Comparison of ENCODE assay signal across 18 cellular contexts in genomic region chr18:59906203-59906602, GRCh38. TPM values are rescaled to one million over a fixed set of nuclear protein-coding genes. Genes with fewer than 3 reads are reported as not detected.
DNase-seq lines count a peak whose midpoint lies in the region; ATAC-seq, FAIRE-seq and TF ChIP-seq lines count a peak whose summit lies in the region.
"Had no signal": no experiment of that assay in that cellular context is flagged by ENCODE, and none has a peak within 500 bp of the region (broad histone marks: within the 10 kb centered on the region; RNA-seq: fewer than 3 reads in every experiment).

No MANE protein-coding gene starts in this region.

- DNase-seq in activated CD4-positive, alpha-beta T cell treated with anti-CD3 and anti-CD28 coated beads, Interleukin-2, amount 10 ng/mL, durations not matched to agents 7 days and 5 days = no peak
- DNase-seq in activated CD4-positive, alpha-beta T cell treated with anti-CD3 and anti-CD28 coated beads for 4 hours = no peak
- DNase-seq in GM19239 (ENCODE audit: insufficient read length, low spot score) (no peak), endothelial cell (ENCODE audit: low spot score) (no peak), RKO (ENCODE audit: low spot score) (no peak)
- DNase-seq in activated CD8-positive, alpha-beta T cell treated with anti-CD3 and anti-CD28 coated beads for 36 hours = no peak
- no peak for DNase-seq in activated CD4-positive, alpha-beta T cell treated with anti-CD3 and anti-CD28 coated beads, Interleukin-2, amount 50 U/mL, for 48 hours
- DNase-seq: ACHN; endodermal cell; H9; lower lobe of right lung; NCI-H1105 treated with DMSO at 0.1 percent for 48 hours; NCI-H226; NK-92 treated with Interleukin-12 subunit alpha and Interleukin-12 subunit beta, amount 100 ng/mL, for 24 hours; retina had no signal

- peaks cover 22% of the 10 kb centered on the region for H3K36me3 Mint-ChIP-seq in activated CD4-positive, alpha-beta T cell treated with anti-CD3 and anti-CD28 coated beads, Interleukin-2, amount 10 ng/mL, durations not matched to agents 7 days and 5 days (ENCODE audit: low read depth)
- peaks cover 34% of the 10 kb centered on the region for H3K36me3 Mint-ChIP-seq in activated CD8-positive, alpha-beta T cell treated with anti-CD3 and anti-CD28 coated beads for 36 hours (ENCODE audit: low read depth)
- no peaks in the 10 kb centered on the region for H3K36me3 Mint-ChIP-seq in endothelial cell (ENCODE audit: low read depth, unreplicated experiment)

- no peaks in the 10 kb centered on the region for H3K27me3 Mint-ChIP-seq in activated CD4-positive, alpha-beta T cell treated with anti-CD3 and anti-CD28 coated beads, Interleukin-2, amount 10 ng/mL, durations not matched to agents 7 days and 5 days
- no peaks in the 10 kb centered on the region for H3K27me3 Mint-ChIP-seq in activated CD8-positive, alpha-beta T cell treated with anti-CD3 and anti-CD28 coated beads for 36 hours
- H3K27me3 Mint-ChIP-seq in endothelial cell (ENCODE audit: unreplicated experiment) = no peaks in the 10 kb centered on the region
- H3K27me3 Mint-ChIP-seq: central memory CD8-positive, alpha-beta T cell had no signal

- ATAC-seq in activated CD8-positive, alpha-beta T cell treated with anti-CD3 and anti-CD28 coated beads for 36 hours = no peak
- ATAC-seq: lower lobe of right lung had no signal

- CTCF ChIA-PET in activated CD4-positive, alpha-beta T cell treated with anti-CD3 and anti-CD28 coated beads, Interleukin-2, amount 10 ng/mL, durations not matched to agents 7 days and 5 days (lab: Charles Lee) = interaction anchor here (1.6 to 1.7 kb wide), 2 partner anchors 12 to 18 kb away, joined by 7 to 9 read pairs; no protein-coding TSS in a partner anchor
- CTCF ChIA-PET in activated CD8-positive, alpha-beta T cell treated with anti-CD3 and anti-CD28 coated beads for 36 hours (lab: Charles Lee) = interaction anchor here (0.6 to 1.6 kb wide), 5 partner anchors 13 to 83 kb away, joined by 3 to 6 read pairs (median 3); no protein-coding TSS in a partner anchor

- no peak overlapping the region for H3K4me3 ChIP-seq in parathyroid adenoma (ENCODE audit: low read depth, low read length)
- H3K4me3 ChIP-seq: lower lobe of right lung had no signal

- H3K4me3 Mint-ChIP-seq in activated CD4-positive, alpha-beta T cell treated with anti-CD3 and anti-CD28 coated beads, Interleukin-2, amount 10 ng/mL, durations not matched to agents 7 days and 5 days = no peak overlapping the region
- H3K4me3 Mint-ChIP-seq in activated CD8-positive, alpha-beta T cell treated with anti-CD3 and anti-CD28 coated beads for 36 hours = no peak overlapping the region
- no peak overlapping the region for H3K4me3 Mint-ChIP-seq in endothelial cell (ENCODE audit: unreplicated experiment)
- H3K4me3 Mint-ChIP-seq: central memory CD8-positive, alpha-beta T cell; endodermal cell had no signal

- H2AFZ ChIP-seq in parathyroid adenoma = no peak overlapping the region

- no peaks in the 10 kb centered on the region for H3K9me3 Mint-ChIP-seq in activated CD4-positive, alpha-beta T cell treated with anti-CD3 and anti-CD28 coated beads, Interleukin-2, amount 10 ng/mL, durations not matched to agents 7 days and 5 days
- no peaks in the 10 kb centered on the region for H3K9me3 Mint-ChIP-seq in activated CD8-positive, alpha-beta T cell treated with anti-CD3 and anti-CD28 coated beads for 36 hours
- no peaks in the 10 kb centered on the region for H3K9me3 Mint-ChIP-seq in endothelial cell (ENCODE audit: unreplicated experiment)
- H3K9me3 Mint-ChIP-seq: central memory CD8-positive, alpha-beta T cell; endodermal cell; H9 had no signal

- no peaks in the 10 kb centered on the region for H3K27me3 ChIP-seq in parathyroid adenoma (ENCODE audit: control insufficient read depth, insufficient read depth, low read length)

- peak overlapping the region; percentile 58 for H3K27ac Mint-ChIP-seq in activated CD4-positive, alpha-beta T cell treated with anti-CD3 and anti-CD28 coated beads, Interleukin-2, amount 10 ng/mL, durations not matched to agents 7 days and 5 days
- H3K27ac Mint-ChIP-seq in activated CD8-positive, alpha-beta T cell treated with anti-CD3 and anti-CD28 coated beads for 36 hours = peak overlapping the region; percentile 71
- H3K27ac Mint-ChIP-seq in endothelial cell (ENCODE audit: unreplicated experiment) = no peak overlapping the region
- H3K27ac Mint-ChIP-seq: endodermal cell had no signal

- POLR2A ChIA-PET in activated CD4-positive, alpha-beta T cell treated with anti-CD3 and anti-CD28 coated beads, Interleukin-2, amount 10 ng/mL, durations not matched to agents 7 days and 5 days (lab: Charles Lee) = interaction anchor here (0.9 to 1.2 kb wide), 2 partner anchors 18 to 47 kb away, joined by 3 to 7 read pairs; no protein-coding TSS in a partner anchor
- POLR2A ChIA-PET in activated CD8-positive, alpha-beta T cell treated with anti-CD3 and anti-CD28 coated beads for 36 hours (lab: Charles Lee) = interaction anchor here (0.7 to 1.6 kb wide), 7 partner anchors 17 to 1444 kb away, joined by 3 to 5 read pairs (median 3); no protein-coding TSS in a partner anchor

- FAIRE-seq in GM19239 (lab: Jason Lieb, UNC) = peak; percentile 55
- FAIRE-seq: frontal cortex had no signal

- no peak for TF ChIP-seq CTCF in activated CD8-positive, alpha-beta T cell treated with anti-CD3 and anti-CD28 coated beads for 36 hours (IDR thresholded peaks at IDR 0.05)
- TF ChIP-seq CTCF in parathyroid adenoma (IDR thresholded peaks at IDR 0.05) = no peak
- TF ChIP-seq CTCF in endothelial cell (IDR thresholded peaks at IDR 0.05; ENCODE audit: unreplicated experiment) = no peak

- H3K9me3 ChIP-seq in parathyroid adenoma (ENCODE audit: control insufficient read depth, low read length) = no peaks in the 10 kb centered on the region
- H3K9me3 ChIP-seq: lower lobe of right lung had no signal

- H3K4me1 Mint-ChIP-seq in activated CD4-positive, alpha-beta T cell treated with anti-CD3 and anti-CD28 coated beads, Interleukin-2, amount 10 ng/mL, durations not matched to agents 7 days and 5 days = peaks cover 72% of the 10 kb centered on the region
- peaks cover 61% of the 10 kb centered on the region for H3K4me1 Mint-ChIP-seq in activated CD8-positive, alpha-beta T cell treated with anti-CD3 and anti-CD28 coated beads for 36 hours (ENCODE audit: low read depth)
- peaks cover 12% of the 10 kb centered on the region for H3K4me1 Mint-ChIP-seq in endothelial cell (ENCODE audit: unreplicated experiment)

- H3K4me1 ChIP-seq in parathyroid adenoma = no peaks in the 10 kb centered on the region

- H3K27ac ChIP-seq in parathyroid adenoma = no peak overlapping the region
- H3K27ac ChIP-seq: lower lobe of right lung had no signal

- intact Hi-C loops in activated CD8-positive, alpha-beta T cell treated with anti-CD3 and anti-CD28 coated beads for 36 hours (cut with micrococcal nuclease) = loop anchor here (5.0 to 10.0 kb wide), 2 partner anchors 46 to 551 kb away; partner anchors contain the start of gene LMAN1

- H3K79me2 ChIP-seq in parathyroid adenoma = no peaks in the 10 kb centered on the region

- H3K4me2 ChIP-seq in parathyroid adenoma (ENCODE audit: low read length) = peak overlapping the region; percentile 13

- no peak overlapping the region for H3K9ac ChIP-seq in parathyroid adenoma

- no peaks in the 10 kb centered on the region for H3K36me3 ChIP-seq in parathyroid adenoma (ENCODE audit: control insufficient read depth, insufficient read depth, low read length)
- H3K36me3 ChIP-seq: lower lobe of right lung had no signal

RNA-seq across cellular contexts. Expression of gene PMAIP1, which starts 6.4 kb away (rescaled TPM):
- 10 to 100 TPM; 14.8 to 19.1 TPM for total RNA-seq in activated CD4-positive, alpha-beta T cell treated with anti-CD3 and anti-CD28 coated beads, Interleukin-2, amount 10 ng/mL, durations not matched to agents 7 days and 5 days
- 10 to 100 TPM; 92.8 to 98.9 TPM for total RNA-seq in activated CD8-positive, alpha-beta T cell treated with anti-CD3 and anti-CD28 coated beads for 36 hours
- total RNA-seq in endothelial cell (ENCODE audit: unreplicated experiment) = 3.2 TPM

Comparison
In these comparisons a context has a peak if more than half of its experiments do, and no peak if none do; other contexts are left out.
1. RNA of gene PMAIP1, which starts 6.4 kb away (total RNA-seq): 92.8 to 98.9 TPM in activated CD8-positive, alpha-beta T cell treated with anti-CD3 and anti-CD28 coated beads for 36 hours; 14.8 to 19.1 TPM in activated CD4-positive, alpha-beta T cell treated with anti-CD3 and anti-CD28 coated beads, Interleukin-2, amount 10 ng/mL, durations not matched to agents 7 days and 5 days and 3.2 TPM in endothelial cell (single experiment); every median in the first group is over 4 times any median in the second.